In the genomic region with DNA sequence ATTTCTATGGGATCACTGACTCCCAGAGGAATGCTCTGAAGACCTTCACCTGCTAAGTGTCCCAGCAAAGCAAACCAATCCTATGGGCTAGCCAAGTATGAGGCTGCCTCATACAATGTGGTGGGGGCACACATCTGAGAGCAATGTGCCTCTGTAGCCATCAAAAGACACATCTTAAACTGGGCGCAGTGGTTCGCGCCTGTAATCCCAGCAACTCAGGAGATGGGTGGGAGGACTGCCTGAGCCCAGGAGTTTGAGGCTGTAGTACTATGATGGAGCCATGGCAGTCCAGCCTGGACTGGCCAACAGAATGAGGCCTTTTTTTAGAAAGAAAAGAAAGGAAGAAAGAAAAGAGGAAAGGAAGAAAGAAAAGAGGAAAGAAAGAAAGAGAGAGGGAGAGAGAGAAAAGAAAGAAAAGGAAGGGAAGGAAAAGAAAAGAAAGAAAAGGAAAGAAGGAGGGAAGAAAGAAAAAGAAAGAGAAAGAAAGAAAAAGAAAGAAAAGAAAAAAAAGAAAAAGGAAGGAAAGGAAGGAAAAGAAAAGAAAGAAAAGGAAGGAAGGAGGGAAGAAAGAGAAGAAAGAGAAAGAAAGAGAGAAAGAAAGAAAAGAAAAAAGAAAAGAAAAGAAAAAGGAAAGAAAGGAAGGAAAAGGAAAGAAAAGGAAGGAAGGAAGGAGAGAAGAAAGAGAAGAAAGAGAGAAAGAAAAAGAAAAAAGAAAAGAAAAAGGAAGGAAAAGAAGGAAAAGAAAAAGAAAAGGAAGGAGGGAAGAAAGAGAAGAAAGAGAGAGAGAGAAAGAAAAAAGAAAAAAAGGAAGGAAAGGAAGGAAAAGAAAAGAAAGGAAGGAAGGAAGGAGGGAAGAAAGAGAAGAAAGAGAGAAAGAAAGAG, we compare ENCODE assay signal across 23 cellular contexts.
DNase-seq lines count a peak whose midpoint lies in the region; ATAC-seq and TF ChIP-seq lines count a peak whose summit lies in the region.
"Had no signal": no experiment of that assay in that cellular context is flagged by ENCODE, and none has a peak within 500 bp of the region (broad histone marks: within the 10 kb centered on the region; RNA-seq: fewer than 3 reads in every experiment).

No MANE protein-coding gene starts in this region.

- intact Hi-C loops in mammary epithelial cell (cut with micrococcal nuclease): loop anchor here (1.0 kb wide), 6 partner anchors 22 to 102 kb away; no protein-coding TSS in a partner anchor
- intact Hi-C loops in MCF 10A (cut with micrococcal nuclease): loop anchor here (2.0 kb wide), 1 partner anchor 101 kb away; no protein-coding TSS in a partner anchor
- intact Hi-C loops in PC-9 (cut with micrococcal nuclease; ENCODE audit: unreplicated experiment): loop anchor here (1.0 kb wide), 5 partner anchors 22 to 73 kb away; no protein-coding TSS in a partner anchor
- intact Hi-C loops in head of caudate nucleus (cut with DNase I): no loop called here

- H3K4me2 ChIP-seq in mammary epithelial cell (ENCODE audit: insufficient read depth, low read depth, low read length) (peak overlapping the region; percentile 37), PC-9 (peak overlapping the region; percentile 69)

- POLR2A ChIA-PET in MCF 10A (lab: Yijun Ruan, JAX): interaction anchor here (0.7 to 1.6 kb wide), 4 partner anchors 8 to 74 kb away, joined by 3 to 13 read pairs (median 3); no protein-coding TSS in a partner anchor
- POLR2A ChIA-PET in PC-9 (lab: Charles Lee; ENCODE audit: unreplicated experiment): interaction anchor here (0.5 to 0.6 kb wide), 2 partner anchors 22 to 69 kb away, joined by 3 to 4 read pairs; no protein-coding TSS in a partner anchor

- H3K4me3 ChIP-seq in mammary epithelial cell (replicated peaks in 1 of 3; ENCODE audit: insufficient read depth in 1 of 3, low read depth in 2 of 3, low read length in 3 of 3) (no peak overlapping the region), PC-9 (no peak overlapping the region), endodermal cell (ENCODE audit: low read length) (no peak overlapping the region), suprapubic skin (no peak overlapping the region)
- H3K4me3 ChIP-seq: breast epithelium, coronary artery, gastroesophageal sphincter, lung had no signal

- 100% methylated on average over 3 of the region's 3 CpGs for WGBS in mammary epithelial cell (ENCODE audit: low coverage, missing lambda C conversion rate)
- WGBS in endodermal cell (ENCODE audit: insufficient coverage in 1 of 2, insufficient read length in 1 of 2), 2 experiments: 81 to 100% methylated on average over 2 to 3 of the region's 3 CpGs
- 79% methylated on average over 3 of the region's 3 CpGs for WGBS in suprapubic skin

- H3K9ac ChIP-seq in mammary epithelial cell (ENCODE audit: insufficient read depth, low read length) (peak overlapping the region; percentile 53), endodermal cell (ENCODE audit: extremely low read depth, low read length, poor library complexity, severe bottlenecking) (no peak overlapping the region)

- H4K20me1 ChIP-seq in mammary epithelial cell (ENCODE audit: insufficient read depth, low read length) (no peaks in the 10 kb centered on the region), PC-9 (ENCODE audit: insufficient read depth) (no peaks in the 10 kb centered on the region)

- no peaks in the 10 kb centered on the region for H3K27me3 Mint-ChIP-seq in MCF 10A (ENCODE audit: insufficient read depth, unreplicated experiment)
- H3K27me3 Mint-ChIP-seq in endodermal cell (ENCODE audit: insufficient read depth): peaks cover 2% of the 10 kb centered on the region
- H3K27me3 Mint-ChIP-seq: activated CD4-positive, alpha-beta memory T cell treated with anti-CD3 and anti-CD28 coated beads for 36 hours had no signal

- H3K27ac Mint-ChIP-seq in MCF 10A (ENCODE audit: low read depth, unreplicated experiment): no peak overlapping the region
- H3K27ac Mint-ChIP-seq in endodermal cell: peak overlapping the region; percentile 2
- H3K27ac Mint-ChIP-seq: activated CD4-positive, alpha-beta memory T cell treated with anti-CD3 and anti-CD28 coated beads for 36 hours; stimulated activated effector memory CD8-positive, alpha-beta T cell treated with anti-CD3 and anti-CD28 coated beads, Interleukin-12 subunit alpha, Interleukin-12 subunit beta, amount 100 ng/mL, for 72 hours had no signal

- peaks cover 36% of the 10 kb centered on the region for H3K4me1 ChIP-seq in mammary epithelial cell (ENCODE audit: insufficient read depth, low read length)
- H3K4me1 ChIP-seq in PC-9 (replicated peaks; ENCODE audit: insufficient read depth): peaks cover 44% of the 10 kb centered on the region
- peaks cover 10% of the 10 kb centered on the region for H3K4me1 ChIP-seq in endodermal cell (ENCODE audit: control insufficient read depth, insufficient read depth, low read length)
- peaks cover 29% of the 10 kb centered on the region for H3K4me1 ChIP-seq in suprapubic skin
- H3K4me1 ChIP-seq: breast epithelium, gastroesophageal sphincter had no signal

- H3K27me3 ChIP-seq in mammary epithelial cell (ENCODE audit: insufficient read depth, low read length): no peaks in the 10 kb centered on the region
- no peaks in the 10 kb centered on the region for H3K27me3 ChIP-seq in PC-9 (ENCODE audit: insufficient read depth, low read depth)
- H3K27me3 ChIP-seq in endodermal cell (ENCODE audit: control insufficient read depth, insufficient read depth, low read length, poor library complexity, severe bottlenecking): no peaks in the 10 kb centered on the region
- H3K27me3 ChIP-seq in suprapubic skin: no peaks in the 10 kb centered on the region
- H3K27me3 ChIP-seq: breast epithelium, gastroesophageal sphincter had no signal

- TSS peak; percentile 77 for BruUV-seq in mammary epithelial cell (replicated peaks; lab: Mats Ljungman, UMichigan)
- BruUV-seq in MCF 10A (replicated peaks; lab: Mats Ljungman, UMichigan): no TSS peak
- no TSS peak for BruUV-seq in PC-9 (replicated peaks; lab: Mats Ljungman, UMichigan)

- H3K36me3 ChIP-seq in mammary epithelial cell (ENCODE audit: insufficient read depth, low read length) (no peaks in the 10 kb centered on the region), PC-9 (ENCODE audit: low read depth) (no peaks in the 10 kb centered on the region), endodermal cell (ENCODE audit: control insufficient read depth, insufficient read depth, low read length) (no peaks in the 10 kb centered on the region), suprapubic skin (no peaks in the 10 kb centered on the region)
- H3K36me3 ChIP-seq: breast epithelium, gastroesophageal sphincter had no signal

- H3K79me2 ChIP-seq in mammary epithelial cell (ENCODE audit: insufficient read depth, low read length): peaks cover 8% of the 10 kb centered on the region
- peaks cover 12% of the 10 kb centered on the region; the same call in 1 of the 2 replicates for H3K79me2 ChIP-seq in PC-9 (ENCODE audit: low read depth)

- dilution Hi-C loops in mammary epithelial cell (cut with HindIII; ENCODE audit: low sequenced_read_pairs): no loop called here

- H3K27ac ChIP-seq in mammary epithelial cell (ENCODE audit: insufficient read depth, low read depth, low read length) (peak overlapping the region; percentile 67), PC-9 (peak overlapping the region; percentile 92), endodermal cell (ENCODE audit: low read depth, low read length) (no peak overlapping the region), suprapubic skin (peak overlapping the region; percentile 1)
- H3K27ac ChIP-seq: breast epithelium, coronary artery, gastroesophageal sphincter had no signal

- no peaks in the 10 kb centered on the region for H3K9me3 ChIP-seq in mammary epithelial cell (replicated peaks; ENCODE audit: insufficient read depth, low read length)
- no peaks in the 10 kb centered on the region; the same call in 1 of the 2 replicates for H3K9me3 ChIP-seq in PC-9 (ENCODE audit: insufficient read depth, low read depth)
- no peaks in the 10 kb centered on the region for H3K9me3 ChIP-seq in endodermal cell (ENCODE audit: control insufficient read depth, low read length)
- no peaks in the 10 kb centered on the region for H3K9me3 ChIP-seq in suprapubic skin
- H3K9me3 ChIP-seq: breast epithelium, Caco-2, gastroesophageal sphincter had no signal

- H3K36me3 Mint-ChIP-seq in MCF 10A (ENCODE audit: insufficient read depth, unreplicated experiment): no peaks in the 10 kb centered on the region
- no peaks in the 10 kb centered on the region for H3K36me3 Mint-ChIP-seq in endodermal cell (ENCODE audit: low read depth)
- H3K36me3 Mint-ChIP-seq: activated CD4-positive, alpha-beta memory T cell treated with anti-CD3 and anti-CD28 coated beads for 36 hours; stimulated activated effector memory CD8-positive, alpha-beta T cell treated with anti-CD3 and anti-CD28 coated beads, Interleukin-12 subunit alpha, Interleukin-12 subunit beta, amount 100 ng/mL, for 72 hours had no signal

- H3F3A ChIP-seq in PC-9 (ENCODE audit: insufficient read depth, low read depth): peaks cover 28% of the 10 kb centered on the region

- H3K4me1 Mint-ChIP-seq in MCF 10A (ENCODE audit: insufficient read depth, unreplicated experiment): peaks cover 15% of the 10 kb centered on the region
- H3K4me1 Mint-ChIP-seq in endodermal cell: peaks cover 37% of the 10 kb centered on the region
- H3K4me1 Mint-ChIP-seq: stimulated activated effector memory CD8-positive, alpha-beta T cell treated with anti-CD3 and anti-CD28 coated beads, Interleukin-12 subunit alpha, Interleukin-12 subunit beta, amount 100 ng/mL, for 72 hours had no signal

- TF ChIP-seq CTCF in mammary epithelial cell (conservative IDR thresholded peaks at IDR 0.05 in 1 of 2, IDR thresholded peaks at IDR 0.05 in 1 of 2; ENCODE audit: extremely low read depth in 1 of 2, insufficient read depth in 1 of 2, low read depth in 1 of 2, low read length in 2 of 2): no peak
- no peak for TF ChIP-seq CTCF in MCF 10A (IDR thresholded peaks at IDR 0.05; ENCODE audit: unreplicated experiment)
- TF ChIP-seq CTCF in PC-9 (conservative IDR thresholded peaks at IDR 0.05): no peak
- no peak for TF ChIP-seq CTCF in endodermal cell (conservative IDR thresholded peaks at IDR 0.05)
- no peak for TF ChIP-seq CTCF in suprapubic skin (IDR thresholded peaks at IDR 0.05)
- TF ChIP-seq CTCF in omental fat pad (IDR thresholded peaks at IDR 0.05): no peak

- TF ChIP-seq EP300 in suprapubic skin (IDR thresholded peaks at IDR 0.05): no peak

- H3K9me3 Mint-ChIP-seq in MCF 10A (ENCODE audit: unreplicated experiment) (peaks cover 8% of the 10 kb centered on the region), endodermal cell (no peaks in the 10 kb centered on the region)
- H3K9me3 Mint-ChIP-seq: activated CD4-positive, alpha-beta memory T cell treated with anti-CD3 and anti-CD28 coated beads for 36 hours had no signal

- TF ChIP-seq POLR2A in suprapubic skin (IDR thresholded peaks at IDR 0.05): no peak

- H3K4me3 Mint-ChIP-seq in MCF 10A (ENCODE audit: unreplicated experiment): no peak overlapping the region
- no peak overlapping the region for H3K4me3 Mint-ChIP-seq in endodermal cell
- H3K4me3 Mint-ChIP-seq: activated CD4-positive, alpha-beta memory T cell treated with anti-CD3 and anti-CD28 coated beads for 36 hours; stimulated activated effector memory CD8-positive, alpha-beta T cell treated with anti-CD3 and anti-CD28 coated beads, Interleukin-12 subunit alpha, Interleukin-12 subunit beta, amount 100 ng/mL, for 72 hours had no signal

- H3K9me2 ChIP-seq in PC-9 (ENCODE audit: insufficient read depth): no peaks in the 10 kb centered on the region

- no peak for ATAC-seq in omental fat pad (ENCODE audit: low FRiP score)
- ATAC-seq: activated CD4-positive, CD25-positive, alpha-beta regulatory T cell treated with anti-CD3 and anti-CD28 coated beads, Interleukin-2, amount 50 U/mL, for 24 hours; gastroesophageal sphincter; Right ventricle myocardium inferior; stimulated activated effector memory CD8-positive, alpha-beta T cell treated with anti-CD3 and anti-CD28 coated beads, Interleukin-12 subunit alpha, Interleukin-12 subunit beta, amount 100 ng/mL, for 72 hours had no signal

- CTCF ChIA-PET in mammary epithelial cell (lab: Charles Lee; ENCODE audit: low non-redundant PET): interaction anchor here (0.8 kb wide), 1 partner anchor 42 kb away, joined by 4 read pairs; no protein-coding TSS in a partner anchor
- CTCF ChIA-PET in MCF 10A (lab: Yijun Ruan, JAX): interaction anchor here (1.6 kb wide), 1 partner anchor 21 kb away, joined by 5 read pairs; no protein-coding TSS in a partner anchor
- CTCF ChIA-PET in PC-9 (lab: Charles Lee): interaction anchor here (1.6 kb wide), 1 partner anchor 55 kb away, joined by 3 read pairs; no protein-coding TSS in a partner anchor

- in situ Hi-C loops in mammary epithelial cell (cut with MboI; ENCODE audit: low sequenced_read_pairs in 2 of 2): no loop called here

- H2AFZ ChIP-seq in mammary epithelial cell (ENCODE audit: low read depth, low read length) (peak overlapping the region; percentile 2), PC-9 (no peak overlapping the region)

- no peak for DNase-seq in mammary epithelial cell
- no peak for DNase-seq in MCF 10A (ENCODE audit: unreplicated experiment)
- DNase-seq in PC-9: no peak
- no peak for DNase-seq in endodermal cell
- DNase-seq in suprapubic skin (ENCODE audit: low spot score in 2 of 2): no peak
- no peak for DNase-seq in omental fat pad (ENCODE audit: low spot score)
- DNase-seq in head of caudate nucleus: no peak
- DNase-seq in DMS153 treated with DMSO at 0.1 percent for 48 hours (lab: John Stamatoyannopoulos, UW; ENCODE audit: unreplicated experiment): no peak
- DNase-seq: activated CD4-positive, alpha-beta memory T cell treated with anti-CD3 and anti-CD28 coated beads for 36 hours; activated gamma-delta T cell treated with Interleukin-2 at 50 U/mL for 16 hours; activated T-cell treated with anti-CD3 and anti-CD28 coated beads for 4 hours; Caco-2; DND-41; NCI-H187 treated with DMSO at 0.1 percent for 48 hours; stimulated activated CD4-positive, alpha-beta T cell treated with anti-CD3 and anti-CD28 coated beads, Interleukin-2, amount 100 ng/mL, for 48 hours; SW 1271 had no signal
